9 cellular contexts compared by ENCODE assay signal in genomic region chr9:74645007-74645639, GRCh38.
A peak's percentile ranks its signal among the peaks of the same experiment; 100 is the strongest.
DNase-seq lines count a peak whose midpoint lies in the region; ATAC-seq and TF ChIP-seq lines count a peak whose summit lies in the region.
"Had no signal": no experiment of that assay in that cellular context is flagged by ENCODE, and none has a peak within 500 bp of the region (broad histone marks: within the 10 kb centered on the region; RNA-seq: fewer than 3 reads in every experiment).

No MANE protein-coding gene starts in this region.

- no peak overlapping the region for H3K4me3 ChIP-seq in GM12864 (ENCODE audit: low read depth, low read length)
- H3K4me3 ChIP-seq in RWPE2 (ENCODE audit: severe bottlenecking): no peak overlapping the region
- H3K4me3 ChIP-seq: pancreas had no signal

- no peaks in the 10 kb centered on the region for H3K4me1 ChIP-seq in RWPE2 (ENCODE audit: insufficient read depth, poor library complexity, severe bottlenecking)
- H3K4me1 ChIP-seq: pancreas had no signal

- no peak for DNase-seq in GM12864 (ENCODE audit: low read depth)
- DNase-seq in HFFc6: peak; percentile 3
- DNase-seq in RWPE2 (ENCODE audit: low spot score): no peak
- DNase-seq in inferior parietal cortex (ENCODE audit: extremely low spot score): peak; percentile 77
- DNase-seq in naive thymus-derived CD8-positive, alpha-beta T cell: no peak
- no peak for DNase-seq in activated CD4-positive, alpha-beta T cell treated with anti-CD3 and anti-CD28 coated beads, Interleukin-2, amount 50 U/mL, for 1 hour
- DNase-seq: pancreas had no signal

- no peak overlapping the region for H3K4me3 Mint-ChIP-seq in HFFc6
- no peak overlapping the region for H3K4me3 Mint-ChIP-seq in naive thymus-derived CD8-positive, alpha-beta T cell

- H3K9me3 Mint-ChIP-seq in HFFc6: no peaks in the 10 kb centered on the region
- H3K9me3 Mint-ChIP-seq in naive thymus-derived CD8-positive, alpha-beta T cell: no peaks in the 10 kb centered on the region

- H3K27ac ChIP-seq in RWPE2 (ENCODE audit: poor library complexity, severe bottlenecking): no peak overlapping the region
- H3K27ac ChIP-seq: pancreas had no signal

- H3K27me3 Mint-ChIP-seq in HFFc6 (ENCODE audit: insufficient read depth): no peaks in the 10 kb centered on the region
- H3K27me3 Mint-ChIP-seq in naive thymus-derived CD8-positive, alpha-beta T cell: peaks cover 0 to 11% (median 1%) of the 10 kb centered on the region in 5 donors

- TF ChIP-seq CTCF in GM12864 (IDR thresholded peaks at IDR 0.05; ENCODE audit: low read depth, low read length, missing control alignments) (peak; percentile 59), HFFc6 (IDR thresholded peaks at IDR 0.05) (peak; percentile 75), RWPE2 (IDR thresholded peaks at IDR 0.05; ENCODE audit: poor library complexity, severe bottlenecking) (peak; percentile 75)

- POLR2A ChIA-PET in naive thymus-derived CD8-positive, alpha-beta T cell (lab: Charles Lee): no interaction called here

- H3K4me1 Mint-ChIP-seq in HFFc6 (ENCODE audit: low read depth): no peaks in the 10 kb centered on the region
- H3K4me1 Mint-ChIP-seq in naive thymus-derived CD8-positive, alpha-beta T cell: no peaks in the 10 kb centered on the region

- ATAC-seq in RWPE2 (ENCODE audit: low read depth) (peak; percentile 70), HG03045 (IDR thresholded peaks at IDR 0.05; ENCODE audit: unreplicated experiment) (no peak), GM21825 (IDR thresholded peaks at IDR 0.05; ENCODE audit: unreplicated experiment) (no peak)
- no peak for ATAC-seq in naive thymus-derived CD8-positive, alpha-beta T cell

- no peaks in the 10 kb centered on the region for H3K9me3 ChIP-seq in RWPE2 (ENCODE audit: severe bottlenecking)
- H3K9me3 ChIP-seq: pancreas had no signal

- H3K36me3 ChIP-seq in RWPE2 (ENCODE audit: low read depth): no peaks in the 10 kb centered on the region
- H3K36me3 ChIP-seq: pancreas had no signal

- H3K27me3 ChIP-seq in RWPE2 (ENCODE audit: insufficient read depth, poor library complexity, severe bottlenecking): peaks cover 3% of the 10 kb centered on the region
- H3K27me3 ChIP-seq: pancreas had no signal

- H3K27ac Mint-ChIP-seq in HFFc6: no peak overlapping the region
- H3K27ac Mint-ChIP-seq in naive thymus-derived CD8-positive, alpha-beta T cell: no peak overlapping the region

- no peaks in the 10 kb centered on the region for H3K36me3 Mint-ChIP-seq in HFFc6 (ENCODE audit: low read depth)
- no peaks in the 10 kb centered on the region for H3K36me3 Mint-ChIP-seq in naive thymus-derived CD8-positive, alpha-beta T cell

Comparison
In these comparisons a context has a peak if more than half of its experiments do, and no peak if none do; other contexts are left out.
1. DNase-seq: peak in HFFc6 (single experiment) and inferior parietal cortex (single experiment); none in GM12864 (single experiment), RWPE2 (single experiment), naive thymus-derived CD8-positive, alpha-beta T cell (0 of 10) and activated CD4-positive, alpha-beta T cell treated with anti-CD3 and anti-CD28 coated beads, Interleukin-2, amount 50 U/mL, for 1 hour (single experiment).
2. Peak in every context shown above with its lines, with median percentiles within 50 percentile points of each other: CTCF ChIP-seq.